ENCODE assay signal across 18 cellular contexts in the genomic region with DNA sequence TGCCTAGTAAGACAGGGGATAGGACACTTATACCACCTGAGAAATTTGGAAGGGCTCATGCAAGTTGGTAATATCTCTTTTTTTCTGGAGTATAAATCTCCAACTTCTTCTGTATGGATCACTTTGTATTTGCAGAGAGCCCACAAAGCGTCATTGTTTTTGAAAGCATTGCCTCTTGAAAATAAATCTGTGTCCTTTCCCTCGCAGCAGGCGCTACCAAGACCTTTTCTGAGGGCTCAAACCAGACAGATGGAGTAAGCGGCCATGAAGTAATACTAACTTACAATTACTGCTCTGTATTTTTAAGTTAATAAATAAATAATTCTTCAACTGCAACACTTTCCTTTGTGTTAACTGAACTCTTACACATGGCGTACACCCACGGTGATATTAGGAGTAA. TPM values are rescaled to one million over a fixed set of nuclear protein-coding genes. Genes with fewer than 3 reads are reported as not detected.
DNase-seq lines count a peak whose midpoint lies in the region; ATAC-seq and TF ChIP-seq lines count a peak whose summit lies in the region.
"Had no signal": no experiment of that assay in that cellular context is flagged by ENCODE, and none has a peak within 500 bp of the region (broad histone marks: within the 10 kb centered on the region; RNA-seq: fewer than 3 reads in every experiment).

No MANE protein-coding gene starts in this region.

- peak overlapping the region in 2 of 3 donors; percentile 57 to 65 for H3K4me3 Mint-ChIP-seq in T-cell

- TF ChIP-seq POLR2A in sigmoid colon (IDR thresholded peaks at IDR 0.05) (no peak), erythroblast (IDR thresholded peaks at IDR 0.05; ENCODE audit: low read length) (no peak)

- TF ChIP-seq EP300 in sigmoid colon (IDR thresholded peaks at IDR 0.05): no peak

- H3K27me3 ChIP-seq in iPS-15b (ENCODE audit: control insufficient read depth, insufficient read depth, low read length): no peaks in the 10 kb centered on the region
- no peaks in the 10 kb centered on the region for H3K27me3 ChIP-seq in sigmoid colon
- H3K27me3 ChIP-seq: adrenal gland; BLaER1 treated with 17β-estradiol and CSF1 and Interleukin-3, amounts not matched to agents 10 nM and 100 nM; transverse colon had no signal

- H3K9me3 Mint-ChIP-seq in T-cell: peaks cover 0 to 2% (median 1%) of the 10 kb centered on the region in 3 donors
- H3K9me3 Mint-ChIP-seq: activated T-helper 2 cell treated with anti-CD3 and anti-CD28 coated beads, Interferon-gamma antibody, Interleukin-2, Interleukin-4, amounts not matched to agents 10 μg/mL and 5 μg/mL and 100 μg/mL, durations not matched to agents 14 hours and 24 hours and 36 hours; stimulated activated naive B cell treated with anti-CD40 and anti-IgM and Interleukin-4, amounts not matched to agents 10 μg/mL and 1 μg/mL and 100 μg/mL, for 72 hours had no signal

- peaks cover 10 to 21% of the 10 kb centered on the region in 2 donors for H3K27me3 Mint-ChIP-seq in T-cell

- intact Hi-C loops in sigmoid colon (cut with DNase I): loop anchor here (2.0 to 5.0 kb wide), 2 partner anchors 50 to 55 kb away; a partner anchor contains a TSS

- H3K36me3 ChIP-seq in iPS-15b (ENCODE audit: control insufficient read depth, insufficient read depth, low read length): no peaks in the 10 kb centered on the region
- no peaks in the 10 kb centered on the region for H3K36me3 ChIP-seq in sigmoid colon
- H3K36me3 ChIP-seq: adrenal gland; BLaER1 treated with 17β-estradiol and CSF1 and Interleukin-3, amounts not matched to agents 10 nM and 100 nM; prostate gland; transverse colon had no signal

- H3K27ac Mint-ChIP-seq in T-cell: no peak overlapping the region
- H3K27ac Mint-ChIP-seq: activated T-helper 2 cell treated with anti-CD3 and anti-CD28 coated beads, Interferon-gamma antibody, Interleukin-2, Interleukin-4, amounts not matched to agents 10 μg/mL and 5 μg/mL and 100 μg/mL, durations not matched to agents 14 hours and 24 hours and 36 hours had no signal

- DNase-seq in DMS 273 (lab: John Stamatoyannopoulos, UW; ENCODE audit: unreplicated experiment) (peak; percentile 19), DMS 273 treated with DMSO at 0.1 percent for 48 hours (lab: John Stamatoyannopoulos, UW) (no peak), T-cell (no peak), sigmoid colon (no peak), erythroblast (lab: John Stamatoyannopoulos, UW) (no peak), CD1c-positive myeloid dendritic cell (ENCODE audit: extremely low spot score) (no peak), NCI-H2227 treated with DMSO at 0.1 percent for 48 hours (lab: John Stamatoyannopoulos, UW) (no peak)
- DNase-seq: KBM-7; RPMI8226; stimulated activated naive B cell treated with anti-CD40 and anti-IgM and Interleukin-4, amounts not matched to agents 10 μg/mL and 1 μg/mL and 100 μg/mL, for 72 hours had no signal

- WGBS in sigmoid colon, 2 donors: 77 to 87% methylated on average over 6 of the region's 6 CpGs

- no peak overlapping the region for H3K9ac ChIP-seq in iPS-15b (ENCODE audit: low read depth, low read length)
- H3K9ac ChIP-seq: BLaER1 treated with 17β-estradiol and CSF1 and Interleukin-3, amounts not matched to agents 10 nM and 100 nM had no signal

- TF ChIP-seq CTCF in sigmoid colon (IDR thresholded peaks at IDR 0.05): no peak

- H3K27ac ChIP-seq in sigmoid colon: peak overlapping the region; percentile 29 to 81 (median 64)
- H3K27ac ChIP-seq: 22Rv1; adrenal gland; BLaER1 treated with 17β-estradiol and CSF1 and Interleukin-3, amounts not matched to agents 10 nM and 100 nM; HL-60; prostate gland had no signal

- ATAC-seq in T-cell (replicated peaks in 1 of 4): no peak

- H3K9me3 ChIP-seq in iPS-15b (ENCODE audit: control insufficient read depth, insufficient read depth, low read length) (no peaks in the 10 kb centered on the region), sigmoid colon (no peaks in the 10 kb centered on the region)
- H3K9me3 ChIP-seq: adrenal gland, prostate gland, transverse colon had no signal

- CTCF ChIA-PET in T-cell (lab: Charles Lee): interaction anchor here in 1 of 2 donors (0.5 kb wide), 1 partner anchor 91 kb away, joined by 3 read pairs; no protein-coding TSS in a partner anchor

- H3K4me3 ChIP-seq in iPS-15b (ENCODE audit: low read depth, low read length) (peak overlapping the region; percentile 33), sigmoid colon (peak overlapping the region in 2 of 4 donors; percentile 16 to 25)
- H3K4me3 ChIP-seq: adrenal gland; BLaER1 treated with 17β-estradiol and CSF1 and Interleukin-3, amounts not matched to agents 10 nM and 100 nM; prostate gland had no signal

- peaks cover under 1% of the 10 kb centered on the region for H3K36me3 Mint-ChIP-seq in T-cell
- H3K36me3 Mint-ChIP-seq: stimulated activated naive B cell treated with anti-CD40 and anti-IgM and Interleukin-4, amounts not matched to agents 10 μg/mL and 1 μg/mL and 100 μg/mL, for 72 hours had no signal

- H3K4me1 ChIP-seq in iPS-15b (ENCODE audit: control insufficient read depth, insufficient read depth, low read length) (no peaks in the 10 kb centered on the region), sigmoid colon (peaks cover 0 to 28% (median 24%) of the 10 kb centered on the region in 4 donors)
- H3K4me1 ChIP-seq: prostate gland had no signal

- POLR2A ChIA-PET in T-cell (lab: Charles Lee): no interaction called here

- H3K4me1 Mint-ChIP-seq in T-cell: peaks cover 7 to 9% (median 8%) of the 10 kb centered on the region in 3 donors

RNA-seq across cellular contexts. Expression of a gene that starts 56.0 kb away (rescaled TPM):
- 100 to 1,000 TPM in 2 of 5 donors, 10 to 100 TPM in 3; 91.9 to 131 (median 96.0) TPM for total RNA-seq in T-cell
- total RNA-seq in sigmoid colon: 100 to 1,000 TPM in 1 of 4 donors, 10 to 100 TPM in 3; 74.9 to 122 (median 81.4) TPM
- polyA plus RNA-seq in sigmoid colon: 1 to 10 TPM; 3.7 to 8.7 (median 4.8) TPM
